Comparison of ENCODE assay signal across 1 cellular context in the genomic region with DNA sequence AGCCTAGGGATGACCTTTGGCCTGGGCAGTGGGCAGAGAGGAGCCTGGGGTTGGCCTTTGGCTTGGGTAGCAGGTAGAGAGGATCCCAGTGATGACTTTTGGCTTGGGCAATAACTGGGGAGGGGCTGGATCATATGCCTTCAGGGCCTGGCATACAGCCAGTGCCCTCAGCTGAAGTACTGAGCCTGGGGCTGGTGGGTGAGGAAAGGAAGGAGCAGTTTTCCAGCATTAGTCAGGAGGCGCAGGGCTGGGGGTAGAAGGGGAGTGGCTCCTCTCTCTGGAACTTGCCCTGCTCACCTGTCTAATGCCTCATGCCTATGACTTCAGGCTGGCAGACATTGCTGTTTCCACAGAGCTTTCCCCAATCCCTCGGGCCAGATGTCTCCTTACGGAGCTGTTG.
TF ChIP-seq lines count a peak whose summit lies in the region.

No MANE protein-coding gene starts in this region.

TF ChIP-seq in HepG2, 621 proteins besides CTCF, POLR2A, EP300 and RAD21:
- TF ChIP-seq PHF20 (CRISPR knock-in tag; IDR thresholded peaks at IDR 0.05) (no peak), ZNF451 (CRISPR knock-in tag; IDR thresholded peaks at IDR 0.05) (no peak), ZNF577 (CRISPR knock-in tag; IDR thresholded peaks at IDR 0.05; ENCODE audit: borderline replicate concordance, low read depth) (no peak), NFKBIZ (CRISPR knock-in tag; IDR thresholded peaks at IDR 0.05) (no peak), ATM (IDR thresholded peaks at IDR 0.05; ENCODE audit: borderline replicate concordance) (no peak), ZNF552 (CRISPR knock-in tag; IDR thresholded peaks at IDR 0.05; ENCODE audit: borderline replicate concordance) (no peak), SRSF9 (IDR thresholded peaks at IDR 0.05; ENCODE audit: borderline replicate concordance, insufficient read depth, low read depth, low read length, poor library complexity, severe bottlenecking) (no peak), CEBPB (IDR thresholded peaks at IDR 0.05; ENCODE audit: borderline replicate concordance, low read depth, low read length) (no peak), YY1 (IDR thresholded peaks at IDR 0.05; ENCODE audit: insufficient read depth, insufficient replicate concordance, low read depth, low read length) (no peak), CREB1 (IDR thresholded peaks at IDR 0.05) (no peak), CREB1 (CRISPR knock-in tag; IDR thresholded peaks at IDR 0.05) (no peak), ZFP36L2 (CRISPR knock-in tag; IDR thresholded peaks at IDR 0.05) (no peak)
- TF ChIP-seq, protein P1, sequence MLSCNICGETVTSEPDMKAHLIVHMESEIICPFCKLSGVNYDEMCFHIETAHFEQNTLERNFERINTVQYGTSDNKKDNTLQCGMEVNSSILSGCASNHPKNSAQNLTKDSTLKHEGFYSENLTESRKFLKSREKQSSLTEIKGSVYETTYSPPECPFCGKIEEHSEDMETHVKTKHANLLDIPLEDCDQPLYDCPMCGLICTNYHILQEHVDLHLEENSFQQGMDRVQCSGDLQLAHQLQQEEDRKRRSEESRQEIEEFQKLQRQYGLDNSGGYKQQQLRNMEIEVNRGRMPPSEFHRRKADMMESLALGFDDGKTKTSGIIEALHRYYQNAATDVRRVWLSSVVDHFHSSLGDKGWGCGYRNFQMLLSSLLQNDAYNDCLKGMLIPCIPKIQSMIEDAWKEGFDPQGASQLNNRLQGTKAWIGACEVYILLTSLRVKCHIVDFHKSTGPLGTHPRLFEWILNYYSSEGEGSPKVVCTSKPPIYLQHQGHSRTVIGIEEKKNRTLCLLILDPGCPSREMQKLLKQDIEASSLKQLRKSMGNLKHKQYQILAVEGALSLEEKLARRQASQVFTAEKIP (CRISPR knock-in tag; IDR thresholded peaks at IDR 0.05; ENCODE audit: borderline replicate concordance): no peak
- TF ChIP-seq, protein P2, sequence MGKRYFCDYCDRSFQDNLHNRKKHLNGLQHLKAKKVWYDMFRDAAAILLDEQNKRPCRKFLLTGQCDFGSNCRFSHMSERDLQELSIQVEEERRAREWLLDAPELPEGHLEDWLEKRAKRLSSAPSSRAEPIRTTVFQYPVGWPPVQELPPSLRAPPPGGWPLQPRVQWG (CRISPR knock-in tag; IDR thresholded peaks at IDR 0.05; ENCODE audit: borderline replicate concordance, low read depth): no peak
- TF ChIP-seq, protein P3, sequence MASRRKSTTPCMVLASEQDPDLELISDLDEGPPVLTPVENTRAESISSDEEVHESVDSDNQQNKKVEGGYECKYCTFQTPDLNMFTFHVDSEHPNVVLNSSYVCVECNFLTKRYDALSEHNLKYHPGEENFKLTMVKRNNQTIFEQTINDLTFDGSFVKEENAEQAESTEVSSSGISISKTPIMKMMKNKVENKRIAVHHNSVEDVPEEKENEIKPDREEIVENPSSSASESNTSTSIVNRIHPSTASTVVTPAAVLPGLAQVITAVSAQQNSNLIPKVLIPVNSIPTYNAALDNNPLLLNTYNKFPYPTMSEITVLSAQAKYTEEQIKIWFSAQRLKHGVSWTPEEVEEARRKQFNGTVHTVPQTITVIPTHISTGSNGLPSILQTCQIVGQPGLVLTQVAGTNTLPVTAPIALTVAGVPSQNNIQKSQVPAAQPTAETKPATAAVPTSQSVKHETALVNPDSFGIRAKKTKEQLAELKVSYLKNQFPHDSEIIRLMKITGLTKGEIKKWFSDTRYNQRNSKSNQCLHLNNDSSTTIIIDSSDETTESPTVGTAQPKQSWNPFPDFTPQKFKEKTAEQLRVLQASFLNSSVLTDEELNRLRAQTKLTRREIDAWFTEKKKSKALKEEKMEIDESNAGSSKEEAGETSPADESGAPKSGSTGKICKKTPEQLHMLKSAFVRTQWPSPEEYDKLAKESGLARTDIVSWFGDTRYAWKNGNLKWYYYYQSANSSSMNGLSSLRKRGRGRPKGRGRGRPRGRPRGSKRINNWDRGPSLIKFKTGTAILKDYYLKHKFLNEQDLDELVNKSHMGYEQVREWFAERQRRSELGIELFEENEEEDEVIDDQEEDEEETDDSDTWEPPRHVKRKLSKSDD (CRISPR knock-in tag; IDR thresholded peaks at IDR 0.05; ENCODE audit: low read depth): no peak
- TF ChIP-seq, protein P4, sequence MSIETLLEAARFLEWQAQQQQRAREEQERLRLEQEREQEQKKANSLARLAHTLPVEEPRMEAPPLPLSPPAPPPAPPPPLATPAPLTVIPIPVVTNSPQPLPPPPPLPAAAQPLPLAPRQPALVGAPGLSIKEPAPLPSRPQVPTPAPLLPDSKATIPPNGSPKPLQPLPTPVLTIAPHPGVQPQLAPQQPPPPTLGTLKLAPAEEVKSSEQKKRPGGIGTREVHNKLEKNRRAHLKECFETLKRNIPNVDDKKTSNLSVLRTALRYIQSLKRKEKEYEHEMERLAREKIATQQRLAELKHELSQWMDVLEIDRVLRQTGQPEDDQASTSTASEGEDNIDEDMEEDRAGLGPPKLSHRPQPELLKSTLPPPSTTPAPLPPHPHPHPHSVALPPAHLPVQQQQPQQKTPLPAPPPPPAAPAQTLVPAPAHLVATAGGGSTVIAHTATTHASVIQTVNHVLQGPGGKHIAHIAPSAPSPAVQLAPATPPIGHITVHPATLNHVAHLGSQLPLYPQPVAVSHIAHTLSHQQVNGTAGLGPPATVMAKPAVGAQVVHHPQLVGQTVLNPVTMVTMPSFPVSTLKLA (IDR thresholded peaks at IDR 0.05): no peak
TF ChIP-seq in HepG2: peak in this region for 0.
